8 cellular contexts compared by ENCODE assay signal in the genomic region with DNA sequence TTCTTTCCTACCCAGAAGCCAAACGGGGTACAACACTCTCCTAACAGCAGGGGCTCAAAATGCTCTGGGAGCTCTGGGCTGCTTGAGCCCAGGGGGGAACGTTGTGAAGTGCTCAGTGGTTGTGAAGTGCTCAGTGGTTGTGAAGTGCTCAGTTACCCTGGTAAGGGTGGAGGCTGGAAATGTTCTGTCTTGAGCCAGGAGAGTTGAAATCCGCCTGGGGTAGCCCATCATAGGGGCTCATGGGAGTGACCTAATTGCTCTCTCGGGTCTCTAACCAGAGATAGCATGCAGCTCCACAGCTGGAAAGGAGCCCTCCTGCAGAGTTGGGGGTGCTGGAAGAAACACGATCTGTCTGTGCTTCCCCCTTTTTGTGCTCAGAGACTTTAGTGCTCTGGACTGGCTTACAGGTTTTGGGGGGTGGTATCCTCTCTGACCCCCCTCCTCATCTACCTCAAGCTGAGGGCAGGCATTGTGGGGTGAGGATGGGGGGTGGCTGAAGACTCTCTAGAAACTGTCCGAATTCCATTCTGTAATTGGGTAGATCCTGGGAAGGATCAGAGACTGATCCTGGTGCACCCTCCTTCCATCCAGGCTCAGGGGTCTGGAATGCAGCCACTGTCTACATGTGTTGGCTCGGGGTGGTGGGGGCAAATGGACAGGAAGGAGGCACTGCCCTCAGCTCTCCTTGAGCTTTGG. TPM values are rescaled to one million over a fixed set of nuclear protein-coding genes. Genes with fewer than 3 reads are reported as not detected.
DNase-seq lines count a peak whose midpoint lies in the region; ATAC-seq and TF ChIP-seq lines count a peak whose summit lies in the region.

No MANE protein-coding gene starts in this region.

- H2AFZ ChIP-seq in GM23338: no peak overlapping the region

- no peaks in the 10 kb centered on the region for H3K9me3 ChIP-seq in testis

- H3K9me2 ChIP-seq in GM23338 (ENCODE audit: insufficient read depth): no peaks in the 10 kb centered on the region

- H3K36me3 ChIP-seq in GM23338 (ENCODE audit: insufficient read depth) (no peaks in the 10 kb centered on the region), rectal smooth muscle tissue (ENCODE audit: control insufficient read depth, insufficient read depth, low read length) (no peaks in the 10 kb centered on the region), testis (ENCODE audit: low read depth, missing control alignments) (no peaks in the 10 kb centered on the region)

- H3K27ac Mint-ChIP-seq in GM23338: no peak overlapping the region
- H3K27ac Mint-ChIP-seq in activated CD4-positive, alpha-beta memory T cell treated with anti-CD3 and anti-CD28 coated beads for 36 hours: no peak overlapping the region

- DNase-seq in GM23338 (ENCODE audit: low spot score): peak; percentile 36
- no peak for DNase-seq in activated CD4-positive, alpha-beta memory T cell treated with anti-CD3 and anti-CD28 coated beads for 36 hours
- no peak for DNase-seq in foreskin fibroblast
- no peak for DNase-seq in testis
- no peak for DNase-seq in GF-D8 (lab: John Stamatoyannopoulos, UW)

- no peaks in the 10 kb centered on the region for H3K79me2 ChIP-seq in GM23338 (replicated peaks; ENCODE audit: insufficient read depth)

- H3K36me3 Mint-ChIP-seq in GM23338 (ENCODE audit: low read depth): no peaks in the 10 kb centered on the region
- H3K36me3 Mint-ChIP-seq in activated CD4-positive, alpha-beta memory T cell treated with anti-CD3 and anti-CD28 coated beads for 36 hours: no peaks in the 10 kb centered on the region

- CTCF ChIA-PET in activated CD4-positive, alpha-beta memory T cell treated with anti-CD3 and anti-CD28 coated beads for 36 hours (lab: Charles Lee): interaction anchor here (1.3 to 1.7 kb wide), 2 partner anchors 391 to 555 kb away, joined by 3 to 4 read pairs; no protein-coding TSS in a partner anchor

- WGBS in testis, 2 donors: 5% methylated on average over 3 of the region's 7 CpGs; no CpG with 5 or more reads in 1 of the 2 donors

- H3F3A ChIP-seq in GM23338 (replicated peaks; ENCODE audit: low read depth): no peaks in the 10 kb centered on the region

- H3K4me3 ChIP-seq in GM23338: peak overlapping the region; percentile 20; the same call in 1 of the 2 replicates
- H3K4me3 ChIP-seq in foreskin fibroblast (ENCODE audit: low read depth in 1 of 2, low read length in 2 of 2): peak overlapping the region; percentile 63 to 69
- peak overlapping the region; percentile 58 for H3K4me3 ChIP-seq in rectal smooth muscle tissue (ENCODE audit: low read length)
- peak overlapping the region in 1 of 2 donors; percentile 7 for H3K4me3 ChIP-seq in testis

- no peaks in the 10 kb centered on the region; the same call in 1 of the 2 replicates for H4K20me1 ChIP-seq in GM23338 (replicated peaks; ENCODE audit: insufficient read depth)

- peak overlapping the region; percentile 65; the same call in 1 of the 2 replicates for H3K4me2 ChIP-seq in GM23338

- H3K9me3 Mint-ChIP-seq in GM23338: no peaks in the 10 kb centered on the region
- H3K9me3 Mint-ChIP-seq in activated CD4-positive, alpha-beta memory T cell treated with anti-CD3 and anti-CD28 coated beads for 36 hours: no peaks in the 10 kb centered on the region

- no peak; the same call in 1 of the 3 replicates for ATAC-seq in GM23338
- no peak for ATAC-seq in HG03460 (IDR thresholded peaks at IDR 0.05; ENCODE audit: unreplicated experiment)
- no peak for ATAC-seq in HG03342 (IDR thresholded peaks at IDR 0.05; ENCODE audit: unreplicated experiment)

- H3K4me1 ChIP-seq in GM23338 (ENCODE audit: insufficient read depth): peaks cover 16% of the 10 kb centered on the region; the same call in 1 of the 2 replicates
- peaks cover 2% of the 10 kb centered on the region for H3K4me1 ChIP-seq in rectal smooth muscle tissue (ENCODE audit: control insufficient read depth, insufficient read depth, low read length)
- no peaks in the 10 kb centered on the region for H3K4me1 ChIP-seq in testis

- H3K27me3 Mint-ChIP-seq in GM23338 (ENCODE audit: insufficient read depth, low read depth, poor library complexity): peaks cover 57% of the 10 kb centered on the region
- no peaks in the 10 kb centered on the region for H3K27me3 Mint-ChIP-seq in activated CD4-positive, alpha-beta memory T cell treated with anti-CD3 and anti-CD28 coated beads for 36 hours

- TF ChIP-seq CTCF in GM23338 (conservative IDR thresholded peaks at IDR 0.05; ENCODE audit: low read depth in 2 of 2) (no peak), foreskin fibroblast (IDR thresholded peaks at IDR 0.05; ENCODE audit: low read depth, low read length) (no peak), testis (IDR thresholded peaks at IDR 0.05) (no peak)

- H3K4me3 Mint-ChIP-seq in GM23338: peak overlapping the region; percentile 65
- peak overlapping the region; percentile 58 for H3K4me3 Mint-ChIP-seq in activated CD4-positive, alpha-beta memory T cell treated with anti-CD3 and anti-CD28 coated beads for 36 hours

- intact Hi-C loops in activated CD4-positive, alpha-beta memory T cell treated with anti-CD3 and anti-CD28 coated beads for 36 hours (cut with micrococcal nuclease): no loop called here
- intact Hi-C loops in testis (cut with DNase I; ENCODE audit: low total_unique reads): no loop called here

- H3K4me1 Mint-ChIP-seq in GM23338: peaks cover 18% of the 10 kb centered on the region; the same call in 2 of the 3 replicates
- peaks cover 18% of the 10 kb centered on the region for H3K4me1 Mint-ChIP-seq in activated CD4-positive, alpha-beta memory T cell treated with anti-CD3 and anti-CD28 coated beads for 36 hours (ENCODE audit: low read depth)

- no peak overlapping the region for H3K9ac ChIP-seq in rectal smooth muscle tissue (ENCODE audit: low read length)

- no peak for TF ChIP-seq POLR2A in testis (IDR thresholded peaks at IDR 0.05)

- H3K27ac ChIP-seq in GM23338 (ENCODE audit: low read depth) (no peak overlapping the region), rectal smooth muscle tissue (ENCODE audit: low read depth, low read length) (no peak overlapping the region), testis (no peak overlapping the region)

- POLR2A ChIA-PET in activated CD4-positive, alpha-beta memory T cell treated with anti-CD3 and anti-CD28 coated beads for 36 hours (lab: Charles Lee): no interaction called here

- peaks cover 93% of the 10 kb centered on the region for H3K27me3 ChIP-seq in GM23338 (ENCODE audit: insufficient read depth)
- H3K27me3 ChIP-seq in rectal smooth muscle tissue (ENCODE audit: control insufficient read depth, insufficient read depth, low read length): no peaks in the 10 kb centered on the region
- no peaks in the 10 kb centered on the region for H3K27me3 ChIP-seq in testis

TF ChIP-seq in GM23338, 12 proteins besides CTCF, POLR2A, EP300 and RAD21:
- TF ChIP-seq CREB1 (CRISPR knock-in tag; IDR thresholded peaks at IDR 0.05; ENCODE audit: low read depth): no peak
- no peak for TF ChIP-seq NANOG (IDR thresholded peaks at IDR 0.05; ENCODE audit: borderline replicate concordance)
- no peak for TF ChIP-seq STAT1 (IDR thresholded peaks at IDR 0.05; ENCODE audit: unreplicated experiment)
- peak; percentile 33; the same call in 1 of the 2 replicates for TF ChIP-seq POLR2AphosphoS5 (IDR thresholded peaks at IDR 0.05; ENCODE audit: low read depth)
- TF ChIP-seq ETS1 (IDR thresholded peaks at IDR 0.05): no peak

RNA-seq across cellular contexts. Expression of gene EFNB1, which starts 2.7 kb away (rescaled TPM):
- total RNA-seq in GM23338 (2014; rRNA removed; shearing (Covaris generic)): 2.7 and 5.7 TPM in 2 replicates
- polyA plus RNA-seq in GM23338 (2016; fragmentation: Nextera tagmentation; extraction: Ambion mirVana) (1.3 TPM in 2 replicates), testis (ENCODE audit: insufficient read depth, low read depth, low replicate concordance) (21.1 TPM)
- total RNA-seq in activated CD4-positive, alpha-beta memory T cell treated with anti-CD3 and anti-CD28 coated beads for 36 hours: 1 to 10 TPM; 4.6 to 4.8 TPM
- 10 to 100 TPM; 14.6 to 29.4 TPM for total RNA-seq in testis
